ENCODE assay signal across 7 cellular contexts in genomic region chr19:36973844-36974195, GRCh38. TPM values are rescaled to one million over a fixed set of nuclear protein-coding genes. Genes with fewer than 3 reads are reported as not detected.
DNase-seq lines count a peak whose midpoint lies in the region; TF ChIP-seq lines count a peak whose summit lies in the region.

No MANE protein-coding gene starts in this region.

- H3K4me3 ChIP-seq in fibroblast of pulmonary artery (replicated peaks; ENCODE audit: low read depth, low read length) (peak overlapping the region; percentile 77), skeletal muscle satellite cell (ENCODE audit: low read length) (peak overlapping the region; percentile 79)

- peaks cover 6% of the 10 kb centered on the region for H3K4me1 ChIP-seq in skeletal muscle satellite cell (ENCODE audit: control insufficient read depth, insufficient read depth, low read length)

- DNase-seq in G401 (ENCODE audit: low spot score), result peak; percentile 7
- DNase-seq in fibroblast of pulmonary artery (ENCODE audit: low read depth), result no peak
- no peak for DNase-seq in stimulated activated CD4-positive, alpha-beta T cell treated with anti-CD3 and anti-CD28 coated beads, Interleukin-4, amount 100 ng/mL, for 1 hour
- DNase-seq in NCI-H226, result no peak
- no peak for DNase-seq in KBM-7

- peaks cover 4% of the 10 kb centered on the region for H3K36me3 ChIP-seq in skeletal muscle satellite cell (ENCODE audit: insufficient read depth, low read length)

- H3K9ac ChIP-seq in skeletal muscle satellite cell (ENCODE audit: low read depth, low read length), result peak overlapping the region; percentile 44

- H3K27ac ChIP-seq in VCaP, result peak overlapping the region; percentile 84

- in situ Hi-C loops in G401 (cut with HindIII; ENCODE audit: low sequenced_read_pairs) (no loop called here), KBM-7 (cut with MboI; ENCODE audit: low pct_unique_long_range_greater_than_20kb, low sequenced_read_pairs) (no loop called here)

- H3K9me3 ChIP-seq in skeletal muscle satellite cell (replicated peaks; ENCODE audit: low read length), result no peaks in the 10 kb centered on the region

- TF ChIP-seq CTCF in VCaP (conservative IDR thresholded peaks at IDR 0.05), result no peak
- no peak for TF ChIP-seq CTCF in fibroblast of pulmonary artery (IDR thresholded peaks at IDR 0.05; ENCODE audit: low read length, missing control alignments)

- peak overlapping the region; percentile 86 for H3K4me2 ChIP-seq in skeletal muscle satellite cell (ENCODE audit: low read length)

- H3K27me3 ChIP-seq in skeletal muscle satellite cell (ENCODE audit: control insufficient read depth, insufficient read depth, low read length), result no peaks in the 10 kb centered on the region

RNA-seq across cellular contexts. Expression of gene ZNF568, which starts 57.7 kb away (rescaled TPM):
- total RNA-seq in G401 (2014; rRNA removed; shearing (Covaris generic)), result 0.12 and 0.14 TPM in 2 replicates
- total RNA-seq in skeletal muscle satellite cell (2012; rRNA removed), result 5.9 and 6.3 TPM in 2 replicates

RNA-seq across cellular contexts. Expression of gene ZNF829, which starts 57.7 kb away (rescaled TPM):
- not detected in 2 replicates for total RNA-seq in G401 (2014; rRNA removed; shearing (Covaris generic))
- total RNA-seq in skeletal muscle satellite cell (2012; rRNA removed), result 3.3 and 3.8 TPM in 2 replicates
